Comparison of ENCODE assay signal across 23 cellular contexts in genomic region chr5:476102-476813, GRCh38. TPM values are rescaled to one million over a fixed set of nuclear protein-coding genes. Genes with fewer than 3 reads are reported as not detected.
DNase-seq lines count a peak whose midpoint lies in the region; ATAC-seq, FAIRE-seq and TF ChIP-seq lines count a peak whose summit lies in the region.
"Had no signal": no experiment of that assay in that cellular context is flagged by ENCODE, and none has a peak within 500 bp of the region (broad histone marks: within the 10 kb centered on the region; RNA-seq: fewer than 3 reads in every experiment).

No MANE protein-coding gene starts in this region.

- peaks cover 20% of the 10 kb centered on the region for H3K4me1 ChIP-seq in keratinocyte (ENCODE audit: control insufficient read depth, extremely low read depth, insufficient read depth, low read length)
- H3K4me1 ChIP-seq in sigmoid colon = peaks cover 0 to 27% (median 22%) of the 10 kb centered on the region in 4 donors
- H3K4me1 ChIP-seq: Caco-2 had no signal

- H3K9ac ChIP-seq in keratinocyte (ENCODE audit: control insufficient read depth, extremely low read depth, insufficient read depth, low read length) = no peak overlapping the region

- H3K9me1 ChIP-seq in keratinocyte (ENCODE audit: control insufficient read depth, extremely low read depth, insufficient read depth, low read length) = no peaks in the 10 kb centered on the region

- 63 to 82% methylated on average over 51 of the region's 51 CpGs for WGBS in sigmoid colon, 2 donors

- H3K27me3 ChIP-seq in keratinocyte (ENCODE audit: control insufficient read depth, extremely low read depth, insufficient read depth, low read length) (peaks cover 28% of the 10 kb centered on the region), sigmoid colon (peaks cover 31 to 66% (median 62%) of the 10 kb centered on the region in 3 donors)

- H3K27me3 Mint-ChIP-seq in activated T-cell treated with anti-CD3 and anti-CD28 coated beads, Interleukin-2, amount 50 U/mL, for 24 hours = peaks cover 24% of the 10 kb centered on the region
- peaks cover 27% of the 10 kb centered on the region for H3K27me3 Mint-ChIP-seq in T-helper 17 cell

- H3K79me2 ChIP-seq in keratinocyte (ENCODE audit: control insufficient read depth, insufficient read depth, low read length) = peaks cover 11% of the 10 kb centered on the region

- intact Hi-C loops in sigmoid colon (cut with DNase I) = loop anchor here (10.0 kb wide), 1 partner anchor 139 kb away; the partner anchor contains the start of gene CEP72

- H3K36me3 ChIP-seq in keratinocyte (ENCODE audit: control insufficient read depth in 2 of 2, extremely low read depth in 1 of 2, insufficient read depth in 2 of 2, low read length in 2 of 2) (no peaks in the 10 kb centered on the region), sigmoid colon (no peaks in the 10 kb centered on the region)
- H3K36me3 ChIP-seq: cardiac muscle cell, left lung had no signal

- H3K9me3 ChIP-seq in T-helper 17 cell (ENCODE audit: control insufficient read depth, low read length, poor library complexity, severe bottlenecking) = no peaks in the 10 kb centered on the region
- no peaks in the 10 kb centered on the region for H3K9me3 ChIP-seq in keratinocyte (ENCODE audit: control insufficient read depth, low read depth, low read length)
- no peaks in the 10 kb centered on the region for H3K9me3 ChIP-seq in sigmoid colon
- H3K9me3 ChIP-seq: Caco-2, left lung had no signal

- H4K20me1 ChIP-seq in keratinocyte (ENCODE audit: control insufficient read depth, extremely low read depth, insufficient read depth, low read length) = no peaks in the 10 kb centered on the region

- H3K9me3 Mint-ChIP-seq in activated T-cell treated with anti-CD3 and anti-CD28 coated beads, Interleukin-2, amount 50 U/mL, for 24 hours = no peaks in the 10 kb centered on the region
- H3K9me3 Mint-ChIP-seq: activated CD4-positive, alpha-beta memory T cell treated with anti-CD3 and anti-CD28 coated beads for 36 hours; T-helper 2 cell treated with Interferon-gamma antibody and Interleukin-4, amounts not matched to agents 5 μg/mL and 100 μg/mL, for 36 hours had no signal

- H3K4me3 Mint-ChIP-seq in activated T-cell treated with anti-CD3 and anti-CD28 coated beads, Interleukin-2, amount 50 U/mL, for 24 hours = peak overlapping the region; percentile 41
- H3K4me3 Mint-ChIP-seq in T-helper 17 cell = peak overlapping the region; percentile 3

- TF ChIP-seq CTCF in keratinocyte (optimal IDR thresholded peaks at IDR 0.05 in 1 of 3, IDR thresholded peaks at IDR 0.05 in 1 of 3, conservative IDR thresholded peaks at IDR 0.05 in 1 of 3; ENCODE audit: extremely low read depth in 1 of 3, insufficient read depth in 2 of 3, low read length in 3 of 3) = no peak
- TF ChIP-seq CTCF in sigmoid colon (IDR thresholded peaks at IDR 0.05) = no peak

- H2AFZ ChIP-seq in keratinocyte (ENCODE audit: control insufficient read depth, low read length) = no peak overlapping the region

- no peak for FAIRE-seq in keratinocyte (lab: Jason Lieb, UNC)
- FAIRE-seq: A204.1, GM19239 had no signal

- ATAC-seq in T-helper 17 cell (no peak), HG03342 (IDR thresholded peaks at IDR 0.05; ENCODE audit: unreplicated experiment) (no peak)
- ATAC-seq: left lung, Panc1 had no signal

- peak overlapping the region; percentile 10 for H3K4me2 ChIP-seq in keratinocyte (ENCODE audit: control insufficient read depth, extremely low read depth, insufficient read depth, low read depth, low read length)

- H3K4me1 Mint-ChIP-seq in activated T-cell treated with anti-CD3 and anti-CD28 coated beads, Interleukin-2, amount 50 U/mL, for 24 hours (ENCODE audit: low read depth) = peaks cover 12% of the 10 kb centered on the region
- peaks cover 10% of the 10 kb centered on the region for H3K4me1 Mint-ChIP-seq in T-helper 17 cell

- H3K36me3 Mint-ChIP-seq in activated T-cell treated with anti-CD3 and anti-CD28 coated beads, Interleukin-2, amount 50 U/mL, for 24 hours (ENCODE audit: low read depth) = peaks cover 11% of the 10 kb centered on the region
- H3K36me3 Mint-ChIP-seq in T-helper 17 cell (ENCODE audit: low read depth) = no peaks in the 10 kb centered on the region

- no peak for TF ChIP-seq POLR2A in sigmoid colon (IDR thresholded peaks at IDR 0.05)

- no peak for TF ChIP-seq EP300 in sigmoid colon (IDR thresholded peaks at IDR 0.05)

- no peak overlapping the region for H3K27ac Mint-ChIP-seq in activated T-cell treated with anti-CD3 and anti-CD28 coated beads, Interleukin-2, amount 50 U/mL, for 24 hours
- no peak overlapping the region for H3K27ac Mint-ChIP-seq in T-helper 17 cell
- H3K27ac Mint-ChIP-seq: activated CD4-positive, alpha-beta memory T cell treated with anti-CD3 and anti-CD28 coated beads for 36 hours; T-helper 2 cell treated with Interferon-gamma antibody and Interleukin-4, amounts not matched to agents 5 μg/mL and 100 μg/mL, for 36 hours had no signal

- H3K4me3 ChIP-seq in keratinocyte (ENCODE audit: control insufficient read depth in 2 of 3, extremely low read depth in 1 of 3, insufficient read depth in 2 of 3, low read depth in 1 of 3, low read length in 3 of 3) (no peak overlapping the region), sigmoid colon (no peak overlapping the region)
- H3K4me3 ChIP-seq: cardiac muscle cell, left lung, SK-N-MC had no signal

- no peak for DNase-seq in activated T-cell treated with anti-CD3 and anti-CD28 coated beads, Interleukin-2, amount 50 U/mL, for 24 hours
- DNase-seq in activated T-cell treated with anti-CD3 and anti-CD28 coated beads, Interleukin-2, amount 50 U/mL, for 48 hours = no peak
- DNase-seq in T-helper 17 cell (peak in 1 of 3 donors; percentile 7), keratinocyte (ENCODE audit: low read depth, low spot score) (no peak), sigmoid colon (peak; percentile 58), NCI-H1105 treated with DMSO at 0.1 percent for 48 hours (lab: John Stamatoyannopoulos, UW) (no peak)
- no peak for DNase-seq in activated CD4-positive, CD25-positive, alpha-beta regulatory T cell treated with anti-CD3 and anti-CD28 coated beads, Interleukin-2, amount 50 U/mL, for 72 hours
- DNase-seq: activated CD4-positive, alpha-beta memory T cell treated with anti-CD3 and anti-CD28 coated beads for 36 hours; Caco-2; dermis blood vessel endothelial cell; head of caudate nucleus; NCI-H1092 treated with DMSO at 0.1 percent for 48 hours; NCI-H2029 treated with DMSO at 0.1 percent for 48 hours; NCI-H446; trophoblast cell had no signal

- dilution Hi-C loops in keratinocyte (cut with MboI; ENCODE audit: extremely low pct_ligation_motif_present, low sequenced_read_pairs) = no loop called here

- H3K27ac ChIP-seq in keratinocyte (ENCODE audit: control insufficient read depth, insufficient read depth, low read length) (no peak overlapping the region), sigmoid colon (no peak overlapping the region)
- H3K27ac ChIP-seq: cardiac muscle cell, left lung, SK-N-MC had no signal

RNA-seq across cellular contexts. Expression of gene EXOC3, which starts 33.3 kb away (rescaled TPM):
- total RNA-seq in T-helper 17 cell (10 to 100 TPM; 71.3 to 86.3 TPM), sigmoid colon (10 to 100 TPM; 45.7 to 68.7 (median 48.5) TPM)
- polyA plus RNA-seq in keratinocyte (13.6 to 14.4 TPM (median 14.2 TPM) in 3 replicates), sigmoid colon (10 to 100 TPM; 18.6 to 60.9 (median 36.1) TPM)
- polyA plus RNA-seq in keratinocyte (2011; ENCODE audit: low read depth) = 28.9 TPM
- polyA plus RNA-seq in keratinocyte (2011; cell fraction: cytosol; rRNA removed) = 11.4 and 14.7 TPM in 2 replicates
- polyA plus RNA-seq in keratinocyte (2011; cell fraction: nucleus; rRNA removed) = 32.5 and 35.7 TPM in 2 replicates
- 23.7 and 26.2 TPM in 2 replicates for polyA plus RNA-seq in keratinocyte (2012; ENCODE audit: low replicate concordance)
- 14.0 to 18.2 TPM (median 17.5 TPM) in 3 replicates for polyA minus RNA-seq in keratinocyte
- polyA minus RNA-seq in keratinocyte (2011; cell fraction: cytosol; rRNA and poly(A)+ RNA removed) = 11.7 TPM
- 12.8 and 18.8 TPM in 2 replicates for polyA minus RNA-seq in keratinocyte (2011; cell fraction: nucleus; rRNA and poly(A)+ RNA removed)

RNA-seq across cellular contexts. Expression of gene SLC9A3, which starts 48.0 kb away (rescaled TPM):
- total RNA-seq in T-helper 17 cell (1 to 10 TPM; 1.1 to 1.6 TPM), sigmoid colon (1 to 10 TPM in 3 of 4 donors, under 1 TPM in 1; 0.83 to 2.5 (median 2.4) TPM)
- polyA plus RNA-seq in keratinocyte (0.55 to 0.85 TPM (median 0.75 TPM) in 3 replicates), sigmoid colon (10 to 100 TPM; 12.0 to 51.3 (median 19.9) TPM)
- polyA plus RNA-seq in keratinocyte (2011; ENCODE audit: low read depth) = not detected
- polyA plus RNA-seq in keratinocyte (2011; cell fraction: cytosol; rRNA removed) = 0.52 and 0.65 TPM in 2 replicates
- polyA plus RNA-seq in keratinocyte (2011; cell fraction: nucleus; rRNA removed) = 1.4 and 1.7 TPM in 2 replicates
- 0.64 and 1.3 TPM in 2 replicates for polyA plus RNA-seq in keratinocyte (2012; ENCODE audit: low replicate concordance)
- 0.13 to 0.26 TPM (median 0.16 TPM) in 3 replicates for polyA minus RNA-seq in keratinocyte
- 0.38 TPM for polyA minus RNA-seq in keratinocyte (2011; cell fraction: cytosol; rRNA and poly(A)+ RNA removed)
- 0.54 and 0.63 TPM in 2 replicates for polyA minus RNA-seq in keratinocyte (2011; cell fraction: nucleus; rRNA and poly(A)+ RNA removed)
